8 cellular contexts compared by ENCODE assay signal in the genomic region with DNA sequence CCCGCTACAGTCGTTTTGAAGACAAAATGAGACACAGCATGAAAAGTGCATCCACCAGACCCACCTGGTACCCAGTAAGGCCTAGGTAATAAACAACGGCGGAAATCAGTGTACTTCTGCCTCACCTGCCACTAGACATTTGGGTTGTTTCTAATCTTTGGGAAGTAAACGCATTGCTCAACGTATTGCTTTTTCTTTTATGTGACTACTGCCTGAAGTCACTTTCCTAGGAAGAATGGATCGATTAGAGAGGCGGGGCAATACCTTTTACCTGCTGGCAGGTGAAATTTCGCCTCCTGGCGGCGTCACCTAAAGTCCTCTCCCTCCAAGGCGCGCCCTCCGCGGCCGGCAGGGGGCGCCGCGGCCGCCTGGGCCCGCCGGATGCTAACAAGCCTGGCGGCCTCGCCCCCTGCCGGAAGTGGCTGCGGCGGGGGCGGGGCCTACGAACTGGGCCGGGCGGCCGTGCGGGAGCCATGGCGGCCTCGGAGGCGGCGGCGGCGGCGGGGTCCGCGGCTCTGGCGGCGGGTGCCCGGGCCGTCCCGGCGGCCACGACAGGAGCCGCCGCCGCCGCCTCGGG. TPM values are rescaled to one million over a fixed set of nuclear protein-coding genes. Genes with fewer than 3 reads are reported as not detected.
DNase-seq lines count a peak whose midpoint lies in the region; ATAC-seq and TF ChIP-seq lines count a peak whose summit lies in the region.

A gene with protein sequence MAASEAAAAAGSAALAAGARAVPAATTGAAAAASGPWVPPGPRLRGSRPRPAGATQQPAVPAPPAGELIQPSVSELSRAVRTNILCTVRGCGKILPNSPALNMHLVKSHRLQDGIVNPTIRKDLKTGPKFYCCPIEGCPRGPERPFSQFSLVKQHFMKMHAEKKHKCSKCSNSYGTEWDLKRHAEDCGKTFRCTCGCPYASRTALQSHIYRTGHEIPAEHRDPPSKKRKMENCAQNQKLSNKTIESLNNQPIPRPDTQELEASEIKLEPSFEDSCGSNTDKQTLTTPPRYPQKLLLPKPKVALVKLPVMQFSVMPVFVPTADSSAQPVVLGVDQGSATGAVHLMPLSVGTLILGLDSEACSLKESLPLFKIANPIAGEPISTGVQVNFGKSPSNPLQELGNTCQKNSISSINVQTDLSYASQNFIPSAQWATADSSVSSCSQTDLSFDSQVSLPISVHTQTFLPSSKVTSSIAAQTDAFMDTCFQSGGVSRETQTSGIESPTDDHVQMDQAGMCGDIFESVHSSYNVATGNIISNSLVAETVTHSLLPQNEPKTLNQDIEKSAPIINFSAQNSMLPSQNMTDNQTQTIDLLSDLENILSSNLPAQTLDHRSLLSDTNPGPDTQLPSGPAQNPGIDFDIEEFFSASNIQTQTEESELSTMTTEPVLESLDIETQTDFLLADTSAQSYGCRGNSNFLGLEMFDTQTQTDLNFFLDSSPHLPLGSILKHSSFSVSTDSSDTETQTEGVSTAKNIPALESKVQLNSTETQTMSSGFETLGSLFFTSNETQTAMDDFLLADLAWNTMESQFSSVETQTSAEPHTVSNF (plus strand): TSS at position 445 of the 577 bp plus-strand sequence. CDS start 29 bp downstream, at position 474.

- H3K27me3 ChIP-seq in AG04450 (ENCODE audit: control insufficient read depth, insufficient read depth, low read length) (no peaks in the 10 kb centered on the region), kidney epithelial cell (ENCODE audit: control insufficient read depth, insufficient read depth, low read length) (no peaks in the 10 kb centered on the region)

- peak; percentile 36 for DNase-seq in AG04450 (ENCODE audit: low read depth, low spot score)
- peak; percentile 91 for DNase-seq in NCI-H345 (lab: John Stamatoyannopoulos, UW)
- peak; percentile 82 for DNase-seq in activated CD4-positive, alpha-beta T cell treated with anti-CD3 and anti-CD28 coated beads for 1 hour
- DNase-seq in chondrocyte (ENCODE audit: low spot score), result no peak
- DNase-seq in kidney epithelial cell (ENCODE audit: low read depth), result peak; percentile 37
- DNase-seq in stimulated activated CD4-positive, alpha-beta T cell treated with anti-CD3 and anti-CD28 coated beads, Interleukin-15, amount 100 ng/mL, for 24 hours, result peak; percentile 89

- CTCF ChIA-PET in AG04450 (lab: Charles Lee), result interaction anchor here (0.6 to 6.0 kb wide), 52 partner anchors 9 to 1858 kb away, joined by 3 to 47 read pairs (median 4); partner anchors contain the start of gene C16orf46

- TF ChIP-seq CTCF in AG04450 (IDR thresholded peaks at IDR 0.05; ENCODE audit: low read depth, low read length) (peak; percentile 95), chondrocyte (IDR thresholded peaks at IDR 0.05) (peak; percentile 98), kidney epithelial cell (IDR thresholded peaks at IDR 0.05; ENCODE audit: insufficient read depth, low read length, poor library complexity, severe bottlenecking) (peak; percentile 80)

- H3K27me3 Mint-ChIP-seq in chondrocyte (ENCODE audit: low read depth), result no peaks in the 10 kb centered on the region

- peak within 1 kb of the TSS; percentile 81 for H3K27ac Mint-ChIP-seq in chondrocyte (ENCODE audit: unreplicated experiment)

- H3K27ac ChIP-seq in AG04450 (ENCODE audit: low read depth, low read length), result peak within 1 kb of the TSS; percentile 47

- POLR2A ChIA-PET in AG04450 (lab: Yijun Ruan, JAX), result no interaction called here

- H3K4me1 Mint-ChIP-seq in chondrocyte (ENCODE audit: low read depth), result peaks cover 35% of the 10 kb centered on the region

- H3K9me3 Mint-ChIP-seq in chondrocyte (ENCODE audit: low read depth), result no peaks in the 10 kb centered on the region

- peaks cover 3% of the 10 kb centered on the region for H3K36me3 Mint-ChIP-seq in chondrocyte (ENCODE audit: low read depth)

- peak within 1 kb of the TSS; percentile 74 for H3K4me3 ChIP-seq in AG04450 (ENCODE audit: low read depth, low read length)
- peak within 1 kb of the TSS; percentile 77 for H3K4me3 ChIP-seq in kidney epithelial cell (ENCODE audit: low read depth, low read length)

- H3K4me3 Mint-ChIP-seq in chondrocyte (ENCODE audit: unreplicated experiment), result peak within 1 kb of the TSS; percentile 80

- H3K36me3 ChIP-seq in kidney epithelial cell (ENCODE audit: control insufficient read depth, insufficient read depth, low read length), result no peaks in the 10 kb centered on the region

- ATAC-seq in GM18907 (IDR thresholded peaks at IDR 0.05; ENCODE audit: unreplicated experiment), result peak; percentile 92
- peak; percentile 96 for ATAC-seq in HG03159 (IDR thresholded peaks at IDR 0.05; ENCODE audit: unreplicated experiment)

- H3K9me3 ChIP-seq in AG04450 (ENCODE audit: control insufficient read depth, insufficient read depth, low read length), result no peaks in the 10 kb centered on the region

RNA-seq across cellular contexts. Expression of the gene that starts here (rescaled TPM):
- polyA plus RNA-seq in AG04450 (2011; rRNA removed), result 38.1 and 48.1 TPM in 2 replicates
- polyA minus RNA-seq in AG04450 (2011; rRNA and poly(A)+ RNA removed), result 26.1 and 36.1 TPM in 2 replicates
- total RNA-seq in chondrocyte (27.9 to 34.5 TPM (median 34.4 TPM) in 3 replicates), kidney epithelial cell (40.3 and 43.5 TPM in 2 replicates)
